Comparison of ENCODE assay signal across 8 cellular contexts in the genomic region with DNA sequence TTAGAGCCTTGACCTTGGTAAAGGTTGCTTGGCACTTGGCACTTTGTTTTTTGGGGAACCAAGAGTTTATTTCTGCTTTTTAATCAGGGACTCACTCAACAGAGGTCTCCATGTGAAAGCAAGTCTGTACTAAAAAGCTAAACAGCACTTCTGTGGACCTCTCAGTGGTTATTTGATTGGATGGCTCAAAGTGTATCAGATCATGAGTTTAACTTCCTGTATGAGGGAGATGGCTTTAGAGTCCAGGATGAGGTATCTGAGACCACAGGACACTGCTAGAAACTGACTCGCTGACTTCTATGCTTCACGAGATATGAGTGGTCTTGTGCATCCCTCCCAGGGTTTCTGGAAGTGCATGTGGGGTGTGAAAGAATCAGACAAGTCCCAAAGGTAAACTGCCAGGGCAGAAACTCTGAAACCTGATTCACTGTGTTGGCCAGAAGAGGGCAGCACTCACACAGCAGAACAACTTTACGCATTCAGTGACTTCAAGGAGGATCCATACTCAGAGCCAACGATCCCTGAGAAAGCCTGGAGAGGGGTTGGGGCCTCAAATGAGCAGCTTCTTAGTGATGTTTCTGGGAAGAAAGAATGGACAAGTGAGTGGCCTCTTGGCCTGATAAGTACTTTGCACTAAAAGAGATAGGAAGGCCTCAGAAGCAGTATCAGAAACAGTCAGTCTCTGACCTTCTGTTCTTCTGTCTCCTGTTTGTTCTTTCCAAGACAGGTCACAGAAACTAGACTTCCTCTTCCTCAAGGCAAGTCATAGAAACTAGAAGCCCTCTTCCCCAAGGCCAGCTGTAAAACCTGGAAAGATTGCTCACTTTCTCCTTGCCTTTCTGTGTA.
DNase-seq lines count a peak whose midpoint lies in the region; ATAC-seq and TF ChIP-seq lines count a peak whose summit lies in the region.

No MANE protein-coding gene starts in this region.

- peak; percentile 20 to 36 for DNase-seq in NCI-H187 (lab: John Stamatoyannopoulos, UW)
- DNase-seq in NCI-H187 treated with DMSO at 0.1 percent for 48 hours (lab: John Stamatoyannopoulos, UW) = no peak
- DNase-seq in NCI-H2171 (lab: John Stamatoyannopoulos, UW) = peak; percentile 2
- DNase-seq in activated CD4-positive, alpha-beta T cell treated with anti-CD3 and anti-CD28 coated beads, Interleukin-2, amount 10 ng/mL, durations not matched to agents 24 days and 14 days = peak; percentile 86
- DNase-seq in coronary artery (ENCODE audit: low spot score) = no peak
- DNase-seq in right lobe of liver = peak; percentile 38 to 74 (median 56)
- DNase-seq in stimulated activated CD4-positive, alpha-beta T cell treated with anti-CD3 and anti-CD28 coated beads, TNF-alpha, amount 100 ng/mL, for 4 hours (ENCODE audit: low read depth in 3 of 3) = peak; percentile 4 to 22 (median 12)

- H3K27me3 Mint-ChIP-seq in activated CD4-positive, alpha-beta T cell treated with anti-CD3 and anti-CD28 coated beads, Interleukin-2, amount 10 ng/mL, durations not matched to agents 24 days and 14 days = peaks cover 4% of the 10 kb centered on the region

- H3K4me1 Mint-ChIP-seq in activated CD4-positive, alpha-beta T cell treated with anti-CD3 and anti-CD28 coated beads, Interleukin-2, amount 10 ng/mL, durations not matched to agents 24 days and 14 days = peaks cover 6% of the 10 kb centered on the region

- ATAC-seq in HG02642 (IDR thresholded peaks at IDR 0.05; ENCODE audit: poor library complexity, unreplicated experiment) = peak; percentile 77
- ATAC-seq in right lobe of liver = peak; percentile 91 to 95 (median 92)

- no peak for TF ChIP-seq POLR2A in right lobe of liver (IDR thresholded peaks at IDR 0.05)

- no peaks in the 10 kb centered on the region for H3K27me3 ChIP-seq in right lobe of liver

- no peaks in the 10 kb centered on the region for H3K4me1 ChIP-seq in right lobe of liver

- H3K9me3 Mint-ChIP-seq in activated CD4-positive, alpha-beta T cell treated with anti-CD3 and anti-CD28 coated beads, Interleukin-2, amount 10 ng/mL, durations not matched to agents 24 days and 14 days = no peaks in the 10 kb centered on the region

- no peak overlapping the region for H3K4me3 ChIP-seq in coronary artery
- no peak overlapping the region for H3K4me3 ChIP-seq in right lobe of liver

- no peaks in the 10 kb centered on the region for H3K36me3 ChIP-seq in right lobe of liver

- peak; percentile 47 for TF ChIP-seq CTCF in coronary artery (IDR thresholded peaks at IDR 0.05)
- TF ChIP-seq CTCF in right lobe of liver (IDR thresholded peaks at IDR 0.05) = peak; percentile 77 to 87 (median 78)

- H3K9me3 ChIP-seq in right lobe of liver = no peaks in the 10 kb centered on the region

- H3K27ac Mint-ChIP-seq in activated CD4-positive, alpha-beta T cell treated with anti-CD3 and anti-CD28 coated beads, Interleukin-2, amount 10 ng/mL, durations not matched to agents 24 days and 14 days = no peak overlapping the region

- H3K36me3 Mint-ChIP-seq in activated CD4-positive, alpha-beta T cell treated with anti-CD3 and anti-CD28 coated beads, Interleukin-2, amount 10 ng/mL, durations not matched to agents 24 days and 14 days (ENCODE audit: low read depth) = no peaks in the 10 kb centered on the region

- no peak overlapping the region for H3K4me3 Mint-ChIP-seq in activated CD4-positive, alpha-beta T cell treated with anti-CD3 and anti-CD28 coated beads, Interleukin-2, amount 10 ng/mL, durations not matched to agents 24 days and 14 days

- intact Hi-C loops in activated CD4-positive, alpha-beta T cell treated with anti-CD3 and anti-CD28 coated beads, Interleukin-2, amount 10 ng/mL, durations not matched to agents 24 days and 14 days (cut with micrococcal nuclease) = loop anchor here (1.0 to 10.0 kb wide), 4 partner anchors 48 to 309 kb away; no protein-coding TSS in a partner anchor
- intact Hi-C loops in right lobe of liver (cut with DNase I) = loop anchor here (10.0 kb wide), 2 partner anchors 49 to 229 kb away; no protein-coding TSS in a partner anchor

- 2% methylated on average over 4 of the region's 4 CpGs for WGBS in right lobe of liver (ENCODE audit: insufficient coverage, low coverage, low lambda C conversion rate, missing lambda C conversion rate)

- H3K27ac ChIP-seq in coronary artery = no peak overlapping the region
- no peak overlapping the region for H3K27ac ChIP-seq in right lobe of liver

Comparison
In these comparisons a context has a peak if more than half of its experiments do, and no peak if none do; other contexts are left out.
1. DNase-seq: peak in NCI-H187 (2 of 2), NCI-H2171 (single experiment), activated CD4-positive, alpha-beta T cell treated with anti-CD3 and anti-CD28 coated beads, Interleukin-2, amount 10 ng/mL, durations not matched to agents 24 days and 14 days (single experiment), right lobe of liver (3 of 3) and stimulated activated CD4-positive, alpha-beta T cell treated with anti-CD3 and anti-CD28 coated beads, TNF-alpha, amount 100 ng/mL, for 4 hours (3 of 3); none in NCI-H187 treated with DMSO at 0.1 percent for 48 hours (single experiment) and coronary artery (single experiment).